Comparison of ENCODE assay signal across 12 cellular contexts in the genomic region with DNA sequence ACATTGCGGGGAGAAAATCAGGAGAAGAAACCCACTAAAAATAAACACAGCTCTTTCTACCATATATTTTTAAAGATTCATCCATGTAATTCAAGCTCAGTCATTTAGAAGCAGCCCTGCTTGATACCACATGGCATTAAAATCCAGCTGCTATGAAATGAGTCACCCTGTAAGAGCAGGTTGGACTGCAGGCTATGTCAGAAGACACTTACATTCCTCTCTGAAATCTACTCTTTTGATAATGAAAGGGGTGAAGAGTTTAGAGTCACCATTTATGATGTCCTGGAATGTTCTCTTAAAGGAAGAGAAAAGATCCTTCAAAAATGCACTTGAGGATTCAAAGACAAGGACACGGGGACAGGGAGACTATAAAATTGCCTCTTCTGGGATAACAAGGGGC.
DNase-seq lines count a peak whose midpoint lies in the region; ATAC-seq, FAIRE-seq and TF ChIP-seq lines count a peak whose summit lies in the region.
"Had no signal": no experiment of that assay in that cellular context is flagged by ENCODE, and none has a peak within 500 bp of the region (broad histone marks: within the 10 kb centered on the region; RNA-seq: fewer than 3 reads in every experiment).

No MANE protein-coding gene starts in this region.

- peak overlapping the region; percentile 52; the same call in 1 of the 2 replicates for H3K18ac ChIP-seq in IMR-90 (ENCODE audit: low read depth, low read length)

- peak overlapping the region; percentile 72; the same call in 1 of the 2 replicates for H4K91ac ChIP-seq in IMR-90 (ENCODE audit: insufficient read depth, low read depth, low read length)

- H3K36me3 ChIP-seq in IMR-90 (ENCODE audit: control insufficient read depth, insufficient read depth, low read length) = no peaks in the 10 kb centered on the region
- no peaks in the 10 kb centered on the region for H3K36me3 ChIP-seq in bronchial epithelial cell (ENCODE audit: control insufficient read depth, insufficient read depth, low read length)
- H3K36me3 ChIP-seq in upper lobe of left lung = no peaks in the 10 kb centered on the region

- DNase-seq in IMR-90 (peak; percentile 95), bronchial epithelial cell (ENCODE audit: low read depth) (peak; percentile 59), iris pigment epithelial cell (ENCODE audit: low read depth) (peak; percentile 37), upper lobe of left lung (no peak), left lobe of liver (ENCODE audit: low spot score) (no peak), middle frontal gyrus (ENCODE audit: extremely low spot score, low spot score) (no peak)
- no peak for DNase-seq in stimulated activated CD4-positive, alpha-beta T cell treated with anti-CD3 and anti-CD28 coated beads, Interleukin-12 subunit alpha, Interleukin-12 subunit beta, amount 100 ng/mL, for 4 hours
- DNase-seq: activated CD8-positive, alpha-beta memory T cell treated with anti-CD3 and anti-CD28 coated beads for 24 hours; NCI-H1436; SK-N-SH; stimulated activated naive CD8-positive, alpha-beta T cell treated with anti-CD3 and anti-CD28 coated beads, Interleukin-15, amount 100 ng/mL, for 72 hours had no signal

- 0 out of 2 replicates have a peak overlapping the region, but pooled peaks have one; percentile 18 for H3K23ac ChIP-seq in IMR-90 (ENCODE audit: low read depth, low read length)

- H2AFZ ChIP-seq in IMR-90 (replicated peaks; ENCODE audit: low read length, poor library complexity) = no peak overlapping the region

- H2AK5ac ChIP-seq in IMR-90 (ENCODE audit: low read depth, low read length) = no peak overlapping the region

- peak overlapping the region; percentile 44 for H2BK20ac ChIP-seq in IMR-90 (ENCODE audit: low read depth, low read length)

- ATAC-seq in IMR-90 (ENCODE audit: low read depth) (peak; percentile 88), upper lobe of left lung (ENCODE audit: low FRiP score in 2 of 2) (peak in 1 of 2 donors; percentile 66), left lobe of liver (no peak)
- ATAC-seq: stimulated activated naive CD8-positive, alpha-beta T cell treated with anti-CD3 and anti-CD28 coated beads, Interleukin-15, amount 100 ng/mL, for 72 hours had no signal

- H3K4me2 ChIP-seq in IMR-90 (ENCODE audit: low read depth, low read length) = peak overlapping the region; percentile 75
- H3K4me2 ChIP-seq: SK-N-SH had no signal

- peak overlapping the region in 1 of 2 experiments; percentile 42; a peak in 1 of 4 replicates for H4K8ac ChIP-seq in IMR-90 (ENCODE audit: low read depth in 2 of 2, low read length in 2 of 2)

- in situ Hi-C loops in IMR-90 (cut with MboI; ENCODE audit: low sequenced_read_pairs) = no loop called here

- no peaks in the 10 kb centered on the region for H4K20me1 ChIP-seq in IMR-90 (ENCODE audit: insufficient read depth, low read length)

- intact Hi-C loops in IMR-90 (cut with micrococcal nuclease) = loop anchor here (10.0 kb wide), 1 partner anchor 379 kb away; no protein-coding TSS in a partner anchor

- H2BK5ac ChIP-seq in IMR-90 (ENCODE audit: low read depth, low read length, poor library complexity, severe bottlenecking) = peak overlapping the region; percentile 60

- FAIRE-seq in bronchial epithelial cell (lab: Jason Lieb, UNC) = no peak
- FAIRE-seq: colon had no signal

- BruUV-seq in IMR-90 (replicated peaks; lab: Mats Ljungman, UMichigan) = no TSS peak

- H3K4me3 ChIP-seq in IMR-90 (ENCODE audit: insufficient read depth, low read depth, low read length) = no peak overlapping the region
- H3K4me3 ChIP-seq in bronchial epithelial cell (ENCODE audit: low read depth, low read length) = no peak overlapping the region
- H3K4me3 ChIP-seq in upper lobe of left lung = no peak overlapping the region

- peak overlapping the region; percentile 34; the same call in 1 of the 2 replicates for H3K27ac ChIP-seq in IMR-90 (ENCODE audit: insufficient read depth, low read length)
- H3K27ac ChIP-seq in upper lobe of left lung = peak overlapping the region in 3 of 4 donors; percentile 2 to 54 (median 46)

- H2BK120ac ChIP-seq in IMR-90 (ENCODE audit: low read depth, low read length) = peak overlapping the region; percentile 70; the same call in 1 of the 2 replicates

- POLR2A ChIA-PET in IMR-90 (lab: Charles Lee; ENCODE audit: unreplicated experiment) = no interaction called here

- no peaks in the 10 kb centered on the region for H3K27me3 ChIP-seq in IMR-90 (ENCODE audit: control insufficient read depth, insufficient read depth, low read length)
- no peaks in the 10 kb centered on the region for H3K27me3 ChIP-seq in bronchial epithelial cell (ENCODE audit: control insufficient read depth, insufficient read depth, low read length)
- no peaks in the 10 kb centered on the region for H3K27me3 ChIP-seq in upper lobe of left lung

- no peaks in the 10 kb centered on the region for H3K9me3 ChIP-seq in IMR-90 (ENCODE audit: control insufficient read depth, insufficient read depth, low read length)
- peaks cover 0 to 9% (median 0%) of the 10 kb centered on the region in 4 donors for H3K9me3 ChIP-seq in upper lobe of left lung
- H3K9me3 ChIP-seq: SK-N-SH had no signal

- H3K4ac ChIP-seq in IMR-90 (ENCODE audit: low read depth, low read length) = peak overlapping the region; percentile 17; the same call in 1 of the 2 replicates

- 60% methylated on average over 1 of the region's 2 CpGs; no CpG with 5 or more reads in 1 of the 2 experiments for WGBS in IMR-90 (ENCODE audit: extremely low coverage in 2 of 2, insufficient read length in 1 of 2), 2 experiments
- WGBS in upper lobe of left lung, 2 donors = 71 to 73% methylated on average over 2 of the region's 2 CpGs

- no peak for TF ChIP-seq CTCF in IMR-90 (conservative IDR thresholded peaks at IDR 0.05; ENCODE audit: low read depth, low read length)
- no peak for TF ChIP-seq CTCF in bronchial epithelial cell (IDR thresholded peaks at IDR 0.05; ENCODE audit: insufficient read depth, low read length, severe bottlenecking)
- no peak for TF ChIP-seq CTCF in upper lobe of left lung (IDR thresholded peaks at IDR 0.05)

- H3K4me1 ChIP-seq in IMR-90 (ENCODE audit: control insufficient read depth, insufficient read depth, low read length) (peaks cover 22% of the 10 kb centered on the region), upper lobe of left lung (peaks cover 10 to 13% (median 12%) of the 10 kb centered on the region in 4 donors)

- dilution Hi-C loops in IMR-90 (cut with HindIII; ENCODE audit: low sequenced_read_pairs, unreplicated experiment) = no loop called here

- no peak overlapping the region for H2AK9ac ChIP-seq in IMR-90 (replicated peaks; ENCODE audit: low read depth, low read length, poor library complexity)

- TF ChIP-seq RAD21 in IMR-90 (IDR thresholded peaks at IDR 0.05; ENCODE audit: low read length) = 0 out of 2 replicates have a peak, but pooled peaks have one; percentile 5

- H3K79me1 ChIP-seq in IMR-90 (ENCODE audit: low read depth in 1 of 2, low read length in 2 of 2) = no peaks in the 10 kb centered on the region

- CTCF ChIA-PET in IMR-90 (lab: Yijun Ruan, JAX) = interaction anchor here (1.0 kb wide), 1 partner anchor 22 kb away, joined by 3 read pairs; no protein-coding TSS in a partner anchor

- peak overlapping the region; percentile 91; the same call in 1 of the 2 replicates for H3K14ac ChIP-seq in IMR-90 (replicated peaks; ENCODE audit: low read depth, low read length)

- no peak overlapping the region; the same call in 1 of the 2 replicates for H4K5ac ChIP-seq in IMR-90 (ENCODE audit: low read depth, low read length)

- H3K9ac ChIP-seq in IMR-90 (ENCODE audit: low read depth, low read length) = no peak overlapping the region
- H3K9ac ChIP-seq: SK-N-SH had no signal

- H3K9me1 ChIP-seq in IMR-90 (ENCODE audit: insufficient read depth, low read length) = peaks cover 23% of the 10 kb centered on the region

- no peak for TF ChIP-seq EP300 in upper lobe of left lung (IDR thresholded peaks at IDR 0.05)

- H2BK15ac ChIP-seq in IMR-90 (ENCODE audit: low read depth, low read length) = peak overlapping the region; percentile 20; the same call in 1 of the 3 replicates

- TF ChIP-seq POLR2A in IMR-90 (IDR thresholded peaks at IDR 0.05; ENCODE audit: low read depth, low read length) = no peak
- no peak for TF ChIP-seq POLR2A in upper lobe of left lung (IDR thresholded peaks at IDR 0.05)

- H3K56ac ChIP-seq in IMR-90 (ENCODE audit: extremely low read depth, insufficient read depth, low read length) = peak overlapping the region; percentile 20; the same call in 1 of the 2 replicates

TF ChIP-seq in IMR-90, 13 proteins besides CTCF, POLR2A, EP300 and RAD21 (continues in another document):
- no peak for TF ChIP-seq NFE2L2 (IDR thresholded peaks at IDR 0.05; ENCODE audit: low read depth, low read length)
- TF ChIP-seq RCOR1 (IDR thresholded peaks at IDR 0.05; ENCODE audit: insufficient replicate concordance, low read length) = peak; percentile 89
- no peak for TF ChIP-seq RFX5 (IDR thresholded peaks at IDR 0.05; ENCODE audit: low read depth, low read length)
- no peak for TF ChIP-seq CEBPB (IDR thresholded peaks at IDR 0.05; ENCODE audit: low read depth, low read length)
- peak; percentile 66 for TF ChIP-seq FOS (IDR thresholded peaks at IDR 0.05; ENCODE audit: low read depth, low read length)
- TF ChIP-seq BHLHE40 (IDR thresholded peaks at IDR 0.05; ENCODE audit: low read depth, low read length) = peak; percentile 37; the same call in 1 of the 2 replicates
- TF ChIP-seq, protein P1, sequence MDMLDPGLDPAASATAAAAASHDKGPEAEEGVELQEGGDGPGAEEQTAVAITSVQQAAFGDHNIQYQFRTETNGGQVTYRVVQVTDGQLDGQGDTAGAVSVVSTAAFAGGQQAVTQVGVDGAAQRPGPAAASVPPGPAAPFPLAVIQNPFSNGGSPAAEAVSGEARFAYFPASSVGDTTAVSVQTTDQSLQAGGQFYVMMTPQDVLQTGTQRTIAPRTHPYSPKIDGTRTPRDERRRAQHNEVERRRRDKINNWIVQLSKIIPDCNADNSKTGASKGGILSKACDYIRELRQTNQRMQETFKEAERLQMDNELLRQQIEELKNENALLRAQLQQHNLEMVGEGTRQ (IDR thresholded peaks at IDR 0.05; ENCODE audit: low read depth, low read length) = no peak
- 0 out of 2 replicates have a peak, but pooled peaks have one; percentile 60 for TF ChIP-seq MXI1 (IDR thresholded peaks at IDR 0.05; ENCODE audit: borderline replicate concordance, low read depth, low read length)
- no peak for TF ChIP-seq CHD1 (IDR thresholded peaks at IDR 0.05; ENCODE audit: low read depth, low read length)
- no peak for TF ChIP-seq MAFK (IDR thresholded peaks at IDR 0.05; ENCODE audit: low read depth, low read length)
- TF ChIP-seq, protein P2, sequence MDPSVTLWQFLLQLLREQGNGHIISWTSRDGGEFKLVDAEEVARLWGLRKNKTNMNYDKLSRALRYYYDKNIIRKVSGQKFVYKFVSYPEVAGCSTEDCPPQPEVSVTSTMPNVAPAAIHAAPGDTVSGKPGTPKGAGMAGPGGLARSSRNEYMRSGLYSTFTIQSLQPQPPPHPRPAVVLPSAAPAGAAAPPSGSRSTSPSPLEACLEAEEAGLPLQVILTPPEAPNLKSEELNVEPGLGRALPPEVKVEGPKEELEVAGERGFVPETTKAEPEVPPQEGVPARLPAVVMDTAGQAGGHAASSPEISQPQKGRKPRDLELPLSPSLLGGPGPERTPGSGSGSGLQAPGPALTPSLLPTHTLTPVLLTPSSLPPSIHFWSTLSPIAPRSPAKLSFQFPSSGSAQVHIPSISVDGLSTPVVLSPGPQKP (IDR thresholded peaks at IDR 0.05; ENCODE audit: borderline replicate concordance, low read depth, low read length) = no peak

Comparison
In these comparisons a context has a peak if more than half of its experiments do, and no peak if none do; other contexts are left out.
1. DNase-seq: peak in IMR-90 (single experiment), bronchial epithelial cell (single experiment) and iris pigment epithelial cell (single experiment); none in upper lobe of left lung (0 of 2), left lobe of liver (single experiment), stimulated activated CD4-positive, alpha-beta T cell treated with anti-CD3 and anti-CD28 coated beads, Interleukin-12 subunit alpha, Interleukin-12 subunit beta, amount 100 ng/mL, for 4 hours (single experiment) and middle frontal gyrus (single experiment).